Comparison of ENCODE assay signal across 13 cellular contexts in the genomic region with DNA sequence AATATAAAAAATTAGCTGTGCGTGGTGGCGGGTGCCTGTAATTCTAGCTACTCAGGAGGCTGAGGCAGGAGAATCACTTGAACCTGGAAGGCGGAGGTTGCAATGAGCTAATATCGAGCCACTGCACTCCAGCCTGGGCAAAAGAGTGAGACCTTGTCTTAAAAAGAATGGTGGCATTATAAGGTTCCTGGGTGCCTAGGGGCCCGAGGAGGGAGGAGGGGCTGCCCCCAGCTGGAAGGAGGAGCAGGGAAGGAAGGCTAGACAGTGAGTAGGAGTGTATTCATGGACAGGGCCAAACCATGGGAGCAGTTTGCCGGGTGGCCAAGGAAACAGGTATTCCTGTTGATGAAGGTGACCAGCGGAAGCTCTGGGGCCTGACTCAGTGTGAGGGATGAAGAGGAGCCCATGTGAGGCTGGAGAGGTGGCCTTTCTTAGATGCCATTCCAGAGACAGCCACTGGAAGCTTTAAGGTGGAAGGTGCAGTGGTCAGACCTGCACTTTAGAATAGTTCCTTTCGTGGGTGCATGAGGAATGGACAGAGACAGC. TPM values are rescaled to one million over a fixed set of nuclear protein-coding genes. Genes with fewer than 3 reads are reported as not detected.
DNase-seq lines count a peak whose midpoint lies in the region; ATAC-seq and TF ChIP-seq lines count a peak whose summit lies in the region.
"Had no signal": no experiment of that assay in that cellular context is flagged by ENCODE, and none has a peak within 500 bp of the region (broad histone marks: within the 10 kb centered on the region; RNA-seq: fewer than 3 reads in every experiment).

No MANE protein-coding gene starts in this region.

- H3K36me3 Mint-ChIP-seq in activated CD4-positive, alpha-beta T cell treated with anti-CD3 and anti-CD28 coated beads, Interleukin-2, amount 10 ng/mL, durations not matched to agents 7 days and 5 days (ENCODE audit: low read depth): peaks cover 11% of the 10 kb centered on the region
- peaks cover 11% of the 10 kb centered on the region for H3K36me3 Mint-ChIP-seq in activated naive CD8-positive, alpha-beta T cell treated with anti-CD3 and anti-CD28 coated beads, Interleukin-2, amount 50 U/mL, for 24 hours (ENCODE audit: low read depth)

- H3K9me3 ChIP-seq in mesodermal cell (ENCODE audit: control insufficient read depth, low read length) (no peaks in the 10 kb centered on the region), subcutaneous abdominal adipose tissue (ENCODE audit: control insufficient read depth in 5 of 5, low read length in 5 of 5) (no peaks in the 10 kb centered on the region)
- H3K9me3 ChIP-seq: MG63, spleen had no signal

- POLR2A ChIA-PET in activated CD4-positive, alpha-beta T cell treated with anti-CD3 and anti-CD28 coated beads, Interleukin-2, amount 10 ng/mL, durations not matched to agents 7 days and 5 days (lab: Charles Lee): no interaction called here

- H3K36me3 ChIP-seq in mesodermal cell (ENCODE audit: control insufficient read depth, insufficient read depth, low read length) (peaks cover 52% of the 10 kb centered on the region), subcutaneous abdominal adipose tissue (ENCODE audit: control insufficient read depth in 5 of 5, insufficient read depth in 5 of 5, low read length in 5 of 5) (peaks cover 0 to 72% (median 49%) of the 10 kb centered on the region in 5 donors)

- peaks cover 32% of the 10 kb centered on the region for H3K4me1 Mint-ChIP-seq in activated CD4-positive, alpha-beta T cell treated with anti-CD3 and anti-CD28 coated beads, Interleukin-2, amount 10 ng/mL, durations not matched to agents 7 days and 5 days
- peaks cover 30% of the 10 kb centered on the region for H3K4me1 Mint-ChIP-seq in activated naive CD8-positive, alpha-beta T cell treated with anti-CD3 and anti-CD28 coated beads, Interleukin-2, amount 50 U/mL, for 24 hours

- H3K4me1 ChIP-seq in mesodermal cell (ENCODE audit: control insufficient read depth, insufficient read depth, low read length, poor library complexity, severe bottlenecking) (peaks cover 63% of the 10 kb centered on the region), subcutaneous abdominal adipose tissue (ENCODE audit: control insufficient read depth in 5 of 5, insufficient read depth in 5 of 5, low read length in 5 of 5) (peaks cover 9 to 26% (median 24%) of the 10 kb centered on the region in 5 donors)

- WGBS in mesodermal cell (ENCODE audit: insufficient coverage in 2 of 2), 2 experiments: 90 to 96% methylated on average over 8 of the region's 8 CpGs

- CTCF ChIA-PET in activated CD4-positive, alpha-beta T cell treated with anti-CD3 and anti-CD28 coated beads, Interleukin-2, amount 10 ng/mL, durations not matched to agents 7 days and 5 days (lab: Charles Lee): interaction anchor here (0.5 kb wide), 1 partner anchor 70 kb away, joined by 3 read pairs; no protein-coding TSS in a partner anchor

- H3K27ac ChIP-seq in mesodermal cell (ENCODE audit: low read depth, low read length, severe bottlenecking) (peak overlapping the region; percentile 95), subcutaneous abdominal adipose tissue (ENCODE audit: low read depth, low read length) (peak overlapping the region; percentile 74)

- ATAC-seq in activated naive CD8-positive, alpha-beta T cell treated with anti-CD3 and anti-CD28 coated beads, Interleukin-2, amount 50 U/mL, for 24 hours: no peak
- no peak for ATAC-seq in HG03045 (IDR thresholded peaks at IDR 0.05; ENCODE audit: unreplicated experiment)
- ATAC-seq in GM18505 (IDR thresholded peaks at IDR 0.05; ENCODE audit: unreplicated experiment): no peak

- no peaks in the 10 kb centered on the region for H3K27me3 ChIP-seq in subcutaneous abdominal adipose tissue (ENCODE audit: control insufficient read depth in 5 of 5, insufficient read depth in 4 of 5, low read length in 5 of 5)
- H3K27me3 ChIP-seq: MG63, spleen had no signal

- peak overlapping the region; percentile 16 for H3K27ac Mint-ChIP-seq in activated CD4-positive, alpha-beta T cell treated with anti-CD3 and anti-CD28 coated beads, Interleukin-2, amount 10 ng/mL, durations not matched to agents 7 days and 5 days
- peak overlapping the region; percentile 50 for H3K27ac Mint-ChIP-seq in activated naive CD8-positive, alpha-beta T cell treated with anti-CD3 and anti-CD28 coated beads, Interleukin-2, amount 50 U/mL, for 24 hours

- peak overlapping the region in 2 of 5 donors; percentile 38 to 62 for H3K9ac ChIP-seq in subcutaneous abdominal adipose tissue (ENCODE audit: low read length in 5 of 5)

- H3K9me3 Mint-ChIP-seq in activated CD4-positive, alpha-beta T cell treated with anti-CD3 and anti-CD28 coated beads, Interleukin-2, amount 10 ng/mL, durations not matched to agents 7 days and 5 days: no peaks in the 10 kb centered on the region
- H3K9me3 Mint-ChIP-seq in activated naive CD8-positive, alpha-beta T cell treated with anti-CD3 and anti-CD28 coated beads, Interleukin-2, amount 50 U/mL, for 24 hours: no peaks in the 10 kb centered on the region

- no peak overlapping the region for H3K4me3 ChIP-seq in mesodermal cell (ENCODE audit: extremely low read depth, insufficient read depth, low read length, poor library complexity, severe bottlenecking)
- no peak overlapping the region for H3K4me3 ChIP-seq in subcutaneous abdominal adipose tissue (ENCODE audit: low read depth in 1 of 5, low read length in 5 of 5)
- H3K4me3 ChIP-seq: lung, MG63, spleen had no signal

- DNase-seq in activated CD4-positive, alpha-beta T cell treated with anti-CD3 and anti-CD28 coated beads, Interleukin-2, amount 10 ng/mL, durations not matched to agents 7 days and 5 days: no peak
- no peak for DNase-seq in activated CD4-positive, alpha-beta T cell treated with anti-CD3 and anti-CD28 coated beads for 48 hours
- DNase-seq in activated naive CD8-positive, alpha-beta T cell treated with anti-CD3 and anti-CD28 coated beads, Interleukin-2, amount 50 U/mL, for 24 hours: no peak
- no peak for DNase-seq in ecto neural progenitor cell (ENCODE audit: low spot score)
- DNase-seq: MG63, NCI-H510A, spleen had no signal

- no peak overlapping the region for H3K4me3 Mint-ChIP-seq in activated CD4-positive, alpha-beta T cell treated with anti-CD3 and anti-CD28 coated beads, Interleukin-2, amount 10 ng/mL, durations not matched to agents 7 days and 5 days
- no peak overlapping the region for H3K4me3 Mint-ChIP-seq in activated naive CD8-positive, alpha-beta T cell treated with anti-CD3 and anti-CD28 coated beads, Interleukin-2, amount 50 U/mL, for 24 hours

- no peaks in the 10 kb centered on the region for H3K27me3 Mint-ChIP-seq in activated CD4-positive, alpha-beta T cell treated with anti-CD3 and anti-CD28 coated beads, Interleukin-2, amount 10 ng/mL, durations not matched to agents 7 days and 5 days
- H3K27me3 Mint-ChIP-seq in activated naive CD8-positive, alpha-beta T cell treated with anti-CD3 and anti-CD28 coated beads, Interleukin-2, amount 50 U/mL, for 24 hours: no peaks in the 10 kb centered on the region

- no peak for TF ChIP-seq POLR2A in GM18505 (IDR thresholded peaks at IDR 0.05; ENCODE audit: borderline replicate concordance, extremely low read depth, insufficient read depth, insufficient read length)

RNA-seq across cellular contexts. Expression of a gene that starts 24.2 kb away (rescaled TPM):
- 10 to 100 TPM; 10.9 to 11.0 TPM for total RNA-seq in activated CD4-positive, alpha-beta T cell treated with anti-CD3 and anti-CD28 coated beads, Interleukin-2, amount 10 ng/mL, durations not matched to agents 7 days and 5 days
- 69.0 TPM for polyA plus RNA-seq in mesodermal cell (2013, experiment 1 of 2)
- 60.5 TPM for polyA plus RNA-seq in mesodermal cell (2013, experiment 2 of 2)

RNA-seq across cellular contexts. Expression of a gene that starts 32.3 kb away (rescaled TPM):
- 1 to 10 TPM; 2.1 to 2.6 TPM for total RNA-seq in activated CD4-positive, alpha-beta T cell treated with anti-CD3 and anti-CD28 coated beads, Interleukin-2, amount 10 ng/mL, durations not matched to agents 7 days and 5 days
- 97.8 TPM for polyA plus RNA-seq in mesodermal cell (2013, experiment 1 of 2)
- 102 TPM for polyA plus RNA-seq in mesodermal cell (2013, experiment 2 of 2)

RNA-seq across cellular contexts. Expression of a gene that starts 52.0 kb away (rescaled TPM):
- not detected for total RNA-seq in activated CD4-positive, alpha-beta T cell treated with anti-CD3 and anti-CD28 coated beads, Interleukin-2, amount 10 ng/mL, durations not matched to agents 7 days and 5 days
- polyA plus RNA-seq in mesodermal cell (2013, experiment 1 of 2): not detected
- polyA plus RNA-seq in mesodermal cell (2013, experiment 2 of 2): not detected
- total RNA-seq: bronchial epithelial cell, lung, spleen had no signal
- polyA plus RNA-seq: lung, spleen had no signal
